18 cellular contexts compared by ENCODE assay signal in genomic region chr3:190534386-190534785, GRCh38.
DNase-seq lines count a peak whose midpoint lies in the region; ATAC-seq and TF ChIP-seq lines count a peak whose summit lies in the region.
"Had no signal": no experiment of that assay in that cellular context is flagged by ENCODE, and none has a peak within 500 bp of the region (broad histone marks: within the 10 kb centered on the region; RNA-seq: fewer than 3 reads in every experiment).

No MANE protein-coding gene starts in this region.

- H3K9ac ChIP-seq in adipocyte (ENCODE audit: low read length) = peak overlapping the region; percentile 73
- H3K9ac ChIP-seq: BLaER1 had no signal

- DNase-seq in HCEC 1CT (peak; percentile 6), adipocyte (ENCODE audit: low read depth) (no peak), fibroblast of mammary gland (ENCODE audit: low read depth) (peak; percentile 44), NCI-H2107 (lab: John Stamatoyannopoulos, UW) (no peak), dedifferentiated amniotic fluid mesenchymal stem cell (ENCODE audit: extremely low spot score) (no peak), SIG-M5 treated with dmso at 0.1 percent for 504 hours (lab: John Stamatoyannopoulos, UW; ENCODE audit: unreplicated experiment) (no peak)
- no peak for DNase-seq in stimulated activated effector memory CD8-positive, alpha-beta T cell treated with anti-CD3 and anti-CD28 coated beads, Interleukin-12 subunit alpha, Interleukin-12 subunit beta, amount 100 ng/mL, for 72 hours (ENCODE audit: low spot score in 2 of 2)
- DNase-seq: activated CD4-positive, alpha-beta T cell treated with anti-CD3 and anti-CD28 coated beads for 4 hours; activated T-cell treated with anti-CD3 and anti-CD28 coated beads, Interleukin-2, amount 50 U/mL, for 1 hour; amniotic stem cell; cortex of kidney; DMS 273 treated with DMSO at 0.1 percent for 48 hours; NCI-H1694 treated with DMSO at 0.1 percent for 48 hours; NCI-H524; stimulated activated CD4-positive, alpha-beta T cell treated with anti-CD3 and anti-CD28 coated beads, Interleukin-2, amount 100 ng/mL, for 24 hours; T-helper 9 cell had no signal

- H3K4me3 Mint-ChIP-seq in stimulated activated effector memory CD8-positive, alpha-beta T cell treated with anti-CD3 and anti-CD28 coated beads, Interleukin-12 subunit alpha, Interleukin-12 subunit beta, amount 100 ng/mL, for 72 hours = no peak overlapping the region

- H3K4me3 ChIP-seq in adipocyte (ENCODE audit: low read length) (peak overlapping the region; percentile 70), fibroblast of mammary gland (ENCODE audit: control insufficient read depth, low read depth, low read length) (no peak overlapping the region)
- H3K4me3 ChIP-seq: BLaER1 had no signal

- H3K9me3 Mint-ChIP-seq in stimulated activated effector memory CD8-positive, alpha-beta T cell treated with anti-CD3 and anti-CD28 coated beads, Interleukin-12 subunit alpha, Interleukin-12 subunit beta, amount 100 ng/mL, for 72 hours = no peaks in the 10 kb centered on the region

- peaks cover 28% of the 10 kb centered on the region for H3K4me1 ChIP-seq in adipocyte (ENCODE audit: control insufficient read depth, insufficient read depth, low read length)
- H3K4me1 ChIP-seq: BLaER1 had no signal

- TF ChIP-seq CTCF in fibroblast of mammary gland (conservative IDR thresholded peaks at IDR 0.05; ENCODE audit: control insufficient read depth, insufficient read depth, low read depth, low read length) = no peak

- H3K27me3 ChIP-seq in adipocyte (replicated peaks; ENCODE audit: control insufficient read depth, insufficient read depth, low read length) = no peaks in the 10 kb centered on the region
- H3K27me3 ChIP-seq: BLaER1 had no signal

- ATAC-seq in stimulated activated effector memory CD8-positive, alpha-beta T cell treated with anti-CD3 and anti-CD28 coated beads, Interleukin-12 subunit alpha, Interleukin-12 subunit beta, amount 100 ng/mL, for 72 hours = no peak
- ATAC-seq in HG03457 (IDR thresholded peaks at IDR 0.05; ENCODE audit: unreplicated experiment) = no peak

- peak overlapping the region; percentile 38 for H3K27ac Mint-ChIP-seq in stimulated activated effector memory CD8-positive, alpha-beta T cell treated with anti-CD3 and anti-CD28 coated beads, Interleukin-12 subunit alpha, Interleukin-12 subunit beta, amount 100 ng/mL, for 72 hours

- peaks cover 36% of the 10 kb centered on the region for H3K4me1 Mint-ChIP-seq in stimulated activated effector memory CD8-positive, alpha-beta T cell treated with anti-CD3 and anti-CD28 coated beads, Interleukin-12 subunit alpha, Interleukin-12 subunit beta, amount 100 ng/mL, for 72 hours

- H3K36me3 Mint-ChIP-seq in stimulated activated effector memory CD8-positive, alpha-beta T cell treated with anti-CD3 and anti-CD28 coated beads, Interleukin-12 subunit alpha, Interleukin-12 subunit beta, amount 100 ng/mL, for 72 hours = peaks cover 34% of the 10 kb centered on the region

- H3K36me3 ChIP-seq in adipocyte (ENCODE audit: control insufficient read depth, insufficient read depth, low read length, severe bottlenecking) = no peaks in the 10 kb centered on the region
- H3K36me3 ChIP-seq: BLaER1 had no signal

- H3K9me3 ChIP-seq in adipocyte (ENCODE audit: control insufficient read depth, low read length) = no peaks in the 10 kb centered on the region
- H3K9me3 ChIP-seq: BLaER1 had no signal

Comparison
In these comparisons a context has a peak if more than half of its experiments do, and no peak if none do; other contexts are left out.
1. DNase-seq: peak in HCEC 1CT (single experiment) and fibroblast of mammary gland (single experiment); none in adipocyte (single experiment), stimulated activated effector memory CD8-positive, alpha-beta T cell treated with anti-CD3 and anti-CD28 coated beads, Interleukin-12 subunit alpha, Interleukin-12 subunit beta, amount 100 ng/mL, for 72 hours (0 of 2), NCI-H2107 (single experiment), dedifferentiated amniotic fluid mesenchymal stem cell (single experiment) and SIG-M5 treated with dmso at 0.1 percent for 504 hours (single experiment).